Comparison of ENCODE assay signal across 25 cellular contexts in genomic region chr13:24863748-24864540, GRCh38.
"Had no signal": no experiment of that assay in that cellular context is flagged by ENCODE, and none has a peak within 500 bp of the region (broad histone marks: within the 10 kb centered on the region; RNA-seq: fewer than 3 reads in every experiment).

No MANE protein-coding gene starts in this region.

- H3K4me2 ChIP-seq: smooth muscle cell had no signal

- H3K4me1 ChIP-seq: gastrocnemius medialis, heart left ventricle, parathyroid adenoma, right lobe of liver had no signal

- DNase-seq: activated CD4-positive, alpha-beta T cell treated with anti-CD3 and anti-CD28 coated beads for 1 hour; activated CD4-positive, alpha-beta T cell treated with anti-CD3 and anti-CD28 coated beads, Interleukin-2, amount 50 U/mL, for 1 hour; activated CD8-positive, alpha-beta T cell treated with anti-CD3 and anti-CD28 coated beads, Interleukin-2, amount 10 ng/mL, durations not matched to agents 7 days and 5 days; activated gamma-delta T cell; activated naive CD4-positive, alpha-beta T cell treated with anti-CD3 and anti-CD28 coated beads, Interleukin-2, amount 50 U/mL, for 16 hours; activated naive CD8-positive, alpha-beta T cell treated with anti-CD3 and anti-CD28 coated beads, Interleukin-2, amount 50 U/mL, for 24 hours; anterior cingulate cortex; central memory CD4-positive, alpha-beta T cell; effector memory CD4-positive, alpha-beta T cell; gastrocnemius medialis; heart left ventricle; left cardiac atrium; nucleus accumbens; right lobe of liver; stimulated activated CD4-positive, alpha-beta T cell treated with anti-CD3 and anti-CD28 coated beads, Interleukin-15, amount 100 ng/mL, for 24 hours; stimulated activated naive CD4-positive, alpha-beta T cell treated with Interleukin-2 at 50 U/mL for 16 hours; substantia nigra; thyroid gland; WERI-Rb-1 had no signal

- H3K36me3 ChIP-seq: gastrocnemius medialis, heart left ventricle, right lobe of liver, thyroid gland, WERI-Rb-1 had no signal

- FAIRE-seq: colon, endothelial cell of umbilical vein, TTC549 had no signal

- ATAC-seq: activated CD8-positive, alpha-beta T cell treated with anti-CD3 and anti-CD28 coated beads, Interleukin-2, amount 10 ng/mL, durations not matched to agents 7 days and 5 days; activated naive CD8-positive, alpha-beta T cell treated with anti-CD3 and anti-CD28 coated beads, Interleukin-2, amount 50 U/mL, for 24 hours; esophagus mucosa; gastrocnemius medialis; heart left ventricle; left cardiac atrium; right lobe of liver had no signal

- H3K9ac ChIP-seq: parathyroid adenoma had no signal

- H2AFZ ChIP-seq: parathyroid adenoma had no signal

- H3K79me2 ChIP-seq: parathyroid adenoma had no signal

- H3K27me3 ChIP-seq: gastrocnemius medialis, right lobe of liver, thyroid gland had no signal

- H3K9me3 ChIP-seq: gastrocnemius medialis, heart left ventricle, right lobe of liver, thyroid gland had no signal

- H3K27ac ChIP-seq: gastrocnemius medialis, heart left ventricle, parathyroid adenoma, right lobe of liver, thyroid gland, WERI-Rb-1 had no signal

- H3K4me3 ChIP-seq: gastrocnemius medialis, heart left ventricle, right lobe of liver, smooth muscle cell, thyroid gland had no signal
